ENCODE assay signal across 8 cellular contexts in genomic region chr5:149605998-149606721, GRCh38. TPM values are rescaled to one million over a fixed set of nuclear protein-coding genes. Genes with fewer than 3 reads are reported as not detected.
A peak's percentile ranks its signal among the peaks of the same experiment; 100 is the strongest.
DNase-seq lines count a peak whose midpoint lies in the region; ATAC-seq and TF ChIP-seq lines count a peak whose summit lies in the region.

No MANE protein-coding gene starts in this region.

- H3K79me2 ChIP-seq in mammary epithelial cell (ENCODE audit: insufficient read depth, low read length), result peaks cover 3% of the 10 kb centered on the region

- H2AFZ ChIP-seq in mammary epithelial cell (ENCODE audit: low read depth, low read length), result peak overlapping the region; percentile 67

- H3K4me3 ChIP-seq in mammary epithelial cell (replicated peaks in 1 of 3; ENCODE audit: insufficient read depth in 1 of 3, low read depth in 2 of 3, low read length in 3 of 3), result no peak overlapping the region

- H3K27ac ChIP-seq in mammary epithelial cell (ENCODE audit: insufficient read depth, low read depth, low read length), result peak overlapping the region; percentile 99

- intact Hi-C loops in mammary epithelial cell (cut with micrococcal nuclease), result loop anchor here (1.0 kb wide), 1 partner anchor 12 kb away; no protein-coding TSS in a partner anchor

- H4K20me1 ChIP-seq in mammary epithelial cell (ENCODE audit: insufficient read depth, low read length), result no peaks in the 10 kb centered on the region

- CTCF ChIA-PET in mammary epithelial cell (lab: Charles Lee; ENCODE audit: low non-redundant PET), result interaction anchor here (1.4 kb wide), 1 partner anchor 13 kb away, joined by 9 read pairs; no protein-coding TSS in a partner anchor

- in situ Hi-C loops in mammary epithelial cell (cut with MboI; ENCODE audit: low sequenced_read_pairs in 2 of 2) (no loop called here), KBM-7 (cut with MboI; ENCODE audit: low pct_unique_long_range_greater_than_20kb, low sequenced_read_pairs) (no loop called here)

- no peak overlapping the region for H3K4me3 Mint-ChIP-seq in osteocyte (ENCODE audit: unreplicated experiment)
- no peak overlapping the region for H3K4me3 Mint-ChIP-seq in progenitor cell of endocrine pancreas (ENCODE audit: low read depth)

- ATAC-seq in GM21447 (IDR thresholded peaks at IDR 0.05; ENCODE audit: unreplicated experiment) (peak; percentile 96), HG03571 (IDR thresholded peaks at IDR 0.05; ENCODE audit: unreplicated experiment) (peak; percentile 94)

- TSS peak; percentile 86 for BruUV-seq in mammary epithelial cell (replicated peaks; lab: Mats Ljungman, UMichigan)

- H3K4me1 Mint-ChIP-seq in osteocyte (ENCODE audit: unreplicated experiment) (peaks cover 40% of the 10 kb centered on the region), progenitor cell of endocrine pancreas (ENCODE audit: low read depth) (peaks cover 1% of the 10 kb centered on the region)

- H3K27me3 Mint-ChIP-seq in osteocyte (ENCODE audit: unreplicated experiment) (no peaks in the 10 kb centered on the region), progenitor cell of endocrine pancreas (no peaks in the 10 kb centered on the region)

- no peak for TF ChIP-seq CTCF in mammary epithelial cell (conservative IDR thresholded peaks at IDR 0.05 in 1 of 2, IDR thresholded peaks at IDR 0.05 in 1 of 2; ENCODE audit: extremely low read depth in 1 of 2, insufficient read depth in 1 of 2, low read depth in 1 of 2, low read length in 2 of 2)
- TF ChIP-seq CTCF in osteocyte (IDR thresholded peaks at IDR 0.05), result no peak
- TF ChIP-seq CTCF in progenitor cell of endocrine pancreas (IDR thresholded peaks at IDR 0.05; ENCODE audit: unreplicated experiment), result no peak

- H3K4me2 ChIP-seq in mammary epithelial cell (ENCODE audit: insufficient read depth, low read depth, low read length), result peak overlapping the region; percentile 51

- H3K27me3 ChIP-seq in mammary epithelial cell (ENCODE audit: insufficient read depth, low read length), result no peaks in the 10 kb centered on the region

- H3K9me3 Mint-ChIP-seq in osteocyte (ENCODE audit: unreplicated experiment), result no peaks in the 10 kb centered on the region
- no peaks in the 10 kb centered on the region for H3K9me3 Mint-ChIP-seq in progenitor cell of endocrine pancreas (ENCODE audit: low read depth)

- H3K9me3 ChIP-seq in mammary epithelial cell (replicated peaks; ENCODE audit: insufficient read depth, low read length), result peaks cover 11% of the 10 kb centered on the region

- dilution Hi-C loops in mammary epithelial cell (cut with HindIII; ENCODE audit: low sequenced_read_pairs), result no loop called here

- H3K36me3 ChIP-seq in mammary epithelial cell (ENCODE audit: insufficient read depth, low read length), result peaks cover 6% of the 10 kb centered on the region

- H3K36me3 Mint-ChIP-seq in osteocyte (ENCODE audit: unreplicated experiment) (peaks cover 29% of the 10 kb centered on the region), progenitor cell of endocrine pancreas (ENCODE audit: insufficient read depth) (peaks cover 1% of the 10 kb centered on the region)

- H3K9ac ChIP-seq in mammary epithelial cell (ENCODE audit: insufficient read depth, low read length), result peak overlapping the region; percentile 79

- H3K27ac Mint-ChIP-seq in osteocyte (ENCODE audit: unreplicated experiment) (peak overlapping the region; percentile 88), progenitor cell of endocrine pancreas (no peak overlapping the region)

- 56% methylated on average over 11 of the region's 11 CpGs for WGBS in mammary epithelial cell (ENCODE audit: low coverage, missing lambda C conversion rate)

- H3K4me1 ChIP-seq in mammary epithelial cell (ENCODE audit: insufficient read depth, low read length), result peaks cover 27% of the 10 kb centered on the region

- DNase-seq in EL (peak; percentile 95), mammary epithelial cell (peak; percentile 99), osteocyte (ENCODE audit: extremely low spot score, unreplicated experiment) (no peak), progenitor cell of endocrine pancreas (ENCODE audit: low spot score, unreplicated experiment) (no peak), KBM-7 (no peak), DMS53 treated with DMSO at 0.1 percent for 48 hours (lab: John Stamatoyannopoulos, UW; ENCODE audit: unreplicated experiment) (no peak)

RNA-seq across cellular contexts. Expression of gene ARHGEF37, which starts 24.9 kb away (rescaled TPM):
- total RNA-seq in mammary epithelial cell (10 to 100 TPM; 11.0 to 35.2 TPM), osteocyte (8.9 and 10.5 TPM in 2 replicates), progenitor cell of endocrine pancreas (2.4 and 3.3 TPM in 2 replicates)
- 5.1 TPM for polyA plus RNA-seq in mammary epithelial cell
- polyA minus RNA-seq in mammary epithelial cell, result 7.6 TPM

RNA-seq across cellular contexts. Expression of gene CSNK1A1, which starts 54.9 kb away (rescaled TPM):
- total RNA-seq in mammary epithelial cell, result 100 to 1,000 TPM; 444 to 457 TPM
- polyA plus RNA-seq in mammary epithelial cell, result 146 TPM
- 325 TPM for polyA minus RNA-seq in mammary epithelial cell
- total RNA-seq in osteocyte, result 278 and 282 TPM in 2 replicates
- 213 and 219 TPM in 2 replicates for total RNA-seq in progenitor cell of endocrine pancreas

Comparison
In these comparisons a context has a peak if more than half of its experiments do, and no peak if none do; other contexts are left out.
1. DNase-seq: peak in EL (single experiment) and mammary epithelial cell (single experiment); none in osteocyte (single experiment), progenitor cell of endocrine pancreas (single experiment), KBM-7 (single experiment) and DMS53 treated with DMSO at 0.1 percent for 48 hours (single experiment).